Comparison of ENCODE assay signal across 8 cellular contexts in genomic region chr19:7534531-7534980, GRCh38. TPM values are rescaled to one million over a fixed set of nuclear protein-coding genes. Genes with fewer than 3 reads are reported as not detected.
DNase-seq lines count a peak whose midpoint lies in the region; ATAC-seq, FAIRE-seq and TF ChIP-seq lines count a peak whose summit lies in the region.

No MANE protein-coding gene starts in this region.

- H4K20me1 ChIP-seq in OCI-LY1 (ENCODE audit: insufficient read depth, low read length) = no peaks in the 10 kb centered on the region

- peaks cover 25% of the 10 kb centered on the region for H3K4me1 ChIP-seq in CD4-positive, alpha-beta memory T cell (ENCODE audit: insufficient read depth, low read length)
- peaks cover 13% of the 10 kb centered on the region for H3K4me1 ChIP-seq in OCI-LY1 (ENCODE audit: insufficient read depth, low read length, severe bottlenecking)

- DNase-seq in CD4-positive, alpha-beta memory T cell = peak in 4 of 5 donors; percentile 22 to 58 (median 28)
- DNase-seq in H54 (ENCODE audit: insufficient read length, low spot score) (no peak), amniotic epithelial cell (ENCODE audit: low read depth) (peak; percentile 82), Right ventricle myocardium superior (peak; percentile 78), occipital lobe (lab: John Stamatoyannopoulos, UW) (peak; percentile 81)

- no peak overlapping the region for H2AFZ ChIP-seq in OCI-LY1 (ENCODE audit: low read length)

- POLR2A ChIA-PET in CD4-positive, alpha-beta memory T cell (lab: Charles Lee; ENCODE audit: partially characterized antibody) = interaction anchor here (0.7 to 8.3 kb wide), 8 partner anchors 12 to 386 kb away, joined by 3 to 94 read pairs (median 4); partner anchors contain the start of genes ARHGEF18, MCOLN1, PET100 and XAB2

- H3K4me3 ChIP-seq in CD4-positive, alpha-beta memory T cell (ENCODE audit: low read length in 2 of 2) = peak overlapping the region; percentile 80 to 93
- H3K4me3 ChIP-seq in OCI-LY1 (ENCODE audit: low read depth, low read length, poor library complexity, severe bottlenecking) = peak overlapping the region; percentile 68

- no peak for TF ChIP-seq CTCF in OCI-LY1 (IDR thresholded peaks at IDR 0.05; ENCODE audit: low read length)

- H3K4me1 Mint-ChIP-seq in CD4-positive, alpha-beta memory T cell = peaks cover 10 to 42% (median 26%) of the 10 kb centered on the region in 4 donors

- CTCF ChIA-PET in CD4-positive, alpha-beta memory T cell (lab: Charles Lee; ENCODE audit: partially characterized antibody) = interaction anchor here (1.2 to 2.5 kb wide), 2 partner anchors 11 to 34 kb away, joined by 4 to 12 read pairs; partner anchors contain the start of gene MCOLN1

- H3K9me3 ChIP-seq in CD4-positive, alpha-beta memory T cell (ENCODE audit: control insufficient read depth in 1 of 2, low read length in 2 of 2) = no peaks in the 10 kb centered on the region
- no peaks in the 10 kb centered on the region for H3K9me3 ChIP-seq in OCI-LY1 (ENCODE audit: low read length)

- peaks cover 6 to 25% of the 10 kb centered on the region in 2 donors for H3K36me3 Mint-ChIP-seq in CD4-positive, alpha-beta memory T cell

- FAIRE-seq in H54 (lab: Jason Lieb, UNC) = no peak

- H3K9ac ChIP-seq in OCI-LY1 (ENCODE audit: low read length) = peak overlapping the region; percentile 66

- no peaks in the 10 kb centered on the region for H3K36me3 ChIP-seq in CD4-positive, alpha-beta memory T cell (ENCODE audit: insufficient read depth, low read length)
- H3K36me3 ChIP-seq in OCI-LY1 (ENCODE audit: insufficient read depth, low read length) = peaks cover 15% of the 10 kb centered on the region

- H3F3A ChIP-seq in OCI-LY1 (ENCODE audit: insufficient read depth, low read length) = no peaks in the 10 kb centered on the region

- H3K9me2 ChIP-seq in OCI-LY1 (ENCODE audit: low read depth, low read length) = no peaks in the 10 kb centered on the region

- no peaks in the 10 kb centered on the region for H3K9me3 Mint-ChIP-seq in CD4-positive, alpha-beta memory T cell

- peak; percentile 28; the same call in 1 of the 2 replicates for TF ChIP-seq POLR2A in H54 (IDR thresholded peaks at IDR 0.05; ENCODE audit: low read depth, low read length)

- H3K27ac ChIP-seq in CD4-positive, alpha-beta memory T cell (ENCODE audit: low read depth, low read length) = peak overlapping the region; percentile 76
- H3K27ac ChIP-seq in OCI-LY1 (ENCODE audit: low read depth, low read length, poor library complexity, severe bottlenecking) = no peak overlapping the region

- peak; percentile 63 for ATAC-seq in Right ventricle myocardium superior (ENCODE audit: poor library complexity)
- ATAC-seq in HG03095 (IDR thresholded peaks at IDR 0.05; ENCODE audit: unreplicated experiment) = no peak
- ATAC-seq in HG02571 (IDR thresholded peaks at IDR 0.05; ENCODE audit: unreplicated experiment) = no peak

- peak overlapping the region; percentile 90 to 98 (median 94) for H3K4me3 Mint-ChIP-seq in CD4-positive, alpha-beta memory T cell

- H3K27me3 ChIP-seq in CD4-positive, alpha-beta memory T cell (ENCODE audit: insufficient read depth, low read length) = no peaks in the 10 kb centered on the region
- H3K27me3 ChIP-seq in OCI-LY1 (ENCODE audit: insufficient read depth, low read length) = no peaks in the 10 kb centered on the region

- peak overlapping the region; percentile 91 to 98 (median 94) for H3K27ac Mint-ChIP-seq in CD4-positive, alpha-beta memory T cell

- intact Hi-C loops in CD4-positive, alpha-beta memory T cell (cut with micrococcal nuclease) = loop anchor here (1.0 to 10.0 kb wide), 7 partner anchors 12 to 1630 kb away; partner anchors contain the start of genes CLPP, MCOLN1, NDUFA11 and SNAPC2
- intact Hi-C loops in Right ventricle myocardium superior (cut with DNase I) = no loop called here

- no peaks in the 10 kb centered on the region for H3K27me3 Mint-ChIP-seq in CD4-positive, alpha-beta memory T cell

- no peaks in the 10 kb centered on the region for H3K79me2 ChIP-seq in OCI-LY1 (ENCODE audit: insufficient read depth, low read length)

- H3K4me2 ChIP-seq in OCI-LY1 (ENCODE audit: low read length) = peak overlapping the region; percentile 81

RNA-seq across cellular contexts. Expression of gene PNPLA6, which starts 1.0 kb away (rescaled TPM):
- total RNA-seq in CD4-positive, alpha-beta memory T cell = 100 to 1,000 TPM; 168 to 169 TPM
- 10 to 100 TPM in 1 of 2 donors, 1 to 10 TPM in 1; 4.7 to 14.1 TPM for polyA plus RNA-seq in CD4-positive, alpha-beta memory T cell
- total RNA-seq in Right ventricle myocardium superior (50.4 TPM), occipital lobe (49.0 TPM)

RNA-seq across cellular contexts. Expression of gene MCOLN1, which starts 12.1 kb away (rescaled TPM):
- 10 to 100 TPM; 14.1 to 14.9 TPM for total RNA-seq in CD4-positive, alpha-beta memory T cell
- polyA plus RNA-seq in CD4-positive, alpha-beta memory T cell = 1 to 10 TPM; 8.0 to 9.1 TPM
- total RNA-seq in Right ventricle myocardium superior (17.5 TPM), occipital lobe (9.8 TPM)

RNA-seq across cellular contexts. Expression of gene ZNF358, which starts 18.7 kb away (rescaled TPM):
- 1 to 10 TPM; 8.4 to 8.7 TPM for total RNA-seq in CD4-positive, alpha-beta memory T cell
- polyA plus RNA-seq in CD4-positive, alpha-beta memory T cell = 1 to 10 TPM in 1 of 2 donors, not detected in 1; 1.6 TPM
- total RNA-seq in Right ventricle myocardium superior (92.1 TPM), occipital lobe (9.0 TPM)

RNA-seq across cellular contexts. Expression of gene PEX11G, which starts 45.7 kb away (rescaled TPM):
- total RNA-seq in CD4-positive, alpha-beta memory T cell = under 1 TPM; 0.64 to 0.73 TPM
- 1 to 10 TPM in 1 of 2 donors, under 1 TPM in 1; 0.64 to 1.7 TPM for polyA plus RNA-seq in CD4-positive, alpha-beta memory T cell
- total RNA-seq in Right ventricle myocardium superior (0.97 TPM), occipital lobe (0.94 TPM)
